Comparison of ENCODE assay signal across 18 cellular contexts in the genomic region with DNA sequence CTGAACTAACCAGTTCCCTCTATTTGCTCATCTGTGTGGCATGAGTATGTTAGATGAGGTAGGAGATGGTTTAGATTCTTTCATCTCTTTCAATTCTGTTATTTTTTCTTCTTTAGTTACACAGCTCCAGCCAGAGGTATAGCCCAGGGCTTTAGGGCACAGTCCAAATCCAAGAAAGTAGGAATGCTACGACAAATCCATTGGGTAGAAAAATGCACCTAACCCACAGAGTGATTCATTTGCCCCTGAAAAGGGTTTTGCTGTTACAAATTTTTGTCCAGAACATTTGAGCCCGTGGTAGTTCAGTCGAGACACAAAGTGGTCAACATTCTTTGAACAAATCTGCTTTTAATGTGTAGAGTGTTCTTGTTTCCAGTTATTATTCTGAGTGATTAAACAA.
DNase-seq lines count a peak whose midpoint lies in the region; ATAC-seq, FAIRE-seq and TF ChIP-seq lines count a peak whose summit lies in the region.
"Had no signal": no experiment of that assay in that cellular context is flagged by ENCODE, and none has a peak within 500 bp of the region (broad histone marks: within the 10 kb centered on the region; RNA-seq: fewer than 3 reads in every experiment).

No MANE protein-coding gene starts in this region.

- H3K27ac ChIP-seq in IMR-90 (ENCODE audit: insufficient read depth, low read length) (peak overlapping the region; percentile 10; the same call in 1 of the 2 replicates), mesenchymal stem cell (ENCODE audit: low read length, poor library complexity, severe bottlenecking) (no peak overlapping the region), suprapubic skin (no peak overlapping the region)
- H3K27ac ChIP-seq: gastroesophageal sphincter had no signal

- H3K79me1 ChIP-seq in IMR-90 (ENCODE audit: low read depth in 1 of 2, low read length in 2 of 2) (peaks cover 0 to 2% of the 10 kb centered on the region in 2 experiments; a peak in 1 of 4 replicates), mesenchymal stem cell (replicated peaks; ENCODE audit: low read length, poor library complexity, severe bottlenecking) (no peaks in the 10 kb centered on the region)

- H2AK5ac ChIP-seq in IMR-90 (ENCODE audit: low read depth, low read length), result 0 out of 2 replicates have a peak overlapping the region, but pooled peaks have one; percentile 35
- H2AK5ac ChIP-seq in mesenchymal stem cell (ENCODE audit: low read length, severe bottlenecking), result no peak overlapping the region

- no peak overlapping the region for H2AFZ ChIP-seq in IMR-90 (replicated peaks; ENCODE audit: low read length, poor library complexity)
- H2AFZ ChIP-seq in mesenchymal stem cell (ENCODE audit: low read depth, low read length), result no peak overlapping the region

- H3K27me3 ChIP-seq in IMR-90 (ENCODE audit: control insufficient read depth, insufficient read depth, low read length) (no peaks in the 10 kb centered on the region), mesenchymal stem cell (ENCODE audit: control insufficient read depth in 1 of 2, insufficient read depth in 1 of 2, low read length in 2 of 2) (no peaks in the 10 kb centered on the region), suprapubic skin (no peaks in the 10 kb centered on the region)
- H3K27me3 ChIP-seq: gastroesophageal sphincter had no signal

- H4K8ac ChIP-seq in IMR-90 (ENCODE audit: low read depth in 2 of 2, low read length in 2 of 2) (peak overlapping the region; percentile 63 to 79), mesenchymal stem cell (ENCODE audit: low read length) (no peak overlapping the region)

- no peak overlapping the region for H3K9ac ChIP-seq in IMR-90 (ENCODE audit: low read depth, low read length)
- H3K9ac ChIP-seq in mesenchymal stem cell (ENCODE audit: low read length), result peak overlapping the region; percentile 28

- H2BK15ac ChIP-seq in IMR-90 (ENCODE audit: low read depth, low read length) (peak overlapping the region; percentile 94), mesenchymal stem cell (ENCODE audit: low read depth, poor library complexity, severe bottlenecking) (no peak overlapping the region)

- H3K9me3 ChIP-seq in IMR-90 (ENCODE audit: control insufficient read depth, insufficient read depth, low read length), result no peaks in the 10 kb centered on the region
- H3K9me3 ChIP-seq in mesenchymal stem cell (ENCODE audit: control insufficient read depth, low read length), result no peaks in the 10 kb centered on the region
- H3K9me3 ChIP-seq in suprapubic skin, result no peaks in the 10 kb centered on the region
- H3K9me3 ChIP-seq: Caco-2, gastroesophageal sphincter had no signal

- no peak for TF ChIP-seq POLR2A in IMR-90 (IDR thresholded peaks at IDR 0.05; ENCODE audit: low read depth, low read length)
- TF ChIP-seq POLR2A in suprapubic skin (IDR thresholded peaks at IDR 0.05), result no peak

- CTCF ChIA-PET in IMR-90 (lab: Yijun Ruan, JAX), result no interaction called here

- TF ChIP-seq CTCF in AG10803 (conservative IDR thresholded peaks at IDR 0.05; ENCODE audit: low read length), result no peak
- no peak for TF ChIP-seq CTCF in IMR-90 (conservative IDR thresholded peaks at IDR 0.05; ENCODE audit: low read depth, low read length)
- TF ChIP-seq CTCF in astrocyte of the spinal cord (IDR thresholded peaks at IDR 0.05; ENCODE audit: low read depth, low read length), result no peak
- TF ChIP-seq CTCF in suprapubic skin (IDR thresholded peaks at IDR 0.05), result no peak

- H3K14ac ChIP-seq in IMR-90 (replicated peaks; ENCODE audit: low read depth, low read length), result no peak overlapping the region; the same call in 1 of the 2 replicates
- no peak overlapping the region for H3K14ac ChIP-seq in mesenchymal stem cell (ENCODE audit: low read length in 2 of 2)

- H3K4ac ChIP-seq in IMR-90 (ENCODE audit: low read depth, low read length), result peak overlapping the region; percentile 24; the same call in 1 of the 2 replicates
- no peak overlapping the region for H3K4ac ChIP-seq in mesenchymal stem cell (ENCODE audit: low read depth in 1 of 2, low read length in 2 of 2)

- dilution Hi-C loops in IMR-90 (cut with HindIII; ENCODE audit: low sequenced_read_pairs, unreplicated experiment), result no loop called here

- in situ Hi-C loops in IMR-90 (cut with MboI; ENCODE audit: low sequenced_read_pairs) (no loop called here), astrocyte of the spinal cord (cut with HindIII; ENCODE audit: low sequenced_read_pairs) (no loop called here)

- H3K18ac ChIP-seq in IMR-90 (ENCODE audit: low read depth, low read length), result peak overlapping the region; percentile 66; the same call in 1 of the 2 replicates
- no peak overlapping the region for H3K18ac ChIP-seq in mesenchymal stem cell (ENCODE audit: low read depth in 1 of 2, low read length in 2 of 2)

- no peak overlapping the region for H2BK12ac ChIP-seq in mesenchymal stem cell (ENCODE audit: low read length in 2 of 2)

- no TSS peak for BruUV-seq in IMR-90 (replicated peaks; lab: Mats Ljungman, UMichigan)

- H2BK20ac ChIP-seq in IMR-90 (ENCODE audit: low read depth, low read length), result peak overlapping the region; percentile 61

- POLR2A ChIA-PET in IMR-90 (lab: Charles Lee; ENCODE audit: unreplicated experiment), result no interaction called here

- peak; percentile 23 for ATAC-seq in IMR-90 (ENCODE audit: low read depth)
- ATAC-seq: gastroesophageal sphincter, left cardiac atrium had no signal

- DNase-seq in AG10803 (ENCODE audit: low read depth) (peak; percentile 79), IMR-90 (peak; percentile 69), astrocyte of the spinal cord (ENCODE audit: low read depth, low spot score) (peak; percentile 93), mesenchymal stem cell (no peak), NCI-H2081 treated with DMSO at 0.1 percent for 48 hours (lab: John Stamatoyannopoulos, UW) (no peak), suprapubic skin (ENCODE audit: low spot score in 2 of 2) (no peak), RCC 7860 (ENCODE audit: low spot score) (no peak), NCI-H1436 treated with DMSO at 0.1 percent for 48 hours (lab: John Stamatoyannopoulos, UW) (no peak)
- DNase-seq: activated CD4-positive, alpha-beta T cell treated with anti-CD3 and anti-CD28 coated beads, Interleukin-2, amount 50 U/mL, for 48 hours; activated naive CD4-positive, alpha-beta T cell; activated T-cell treated with anti-CD3 and anti-CD28 coated beads for 4 hours; Caco-2; KG1; left cardiac atrium; NCI-H1048; NCI-H2081; NCI-H524 had no signal

- no CpG with 5 or more reads among the region's 3 CpGs for WGBS in IMR-90 (ENCODE audit: extremely low coverage in 2 of 2, insufficient read length in 1 of 2), 2 experiments
- WGBS in mesenchymal stem cell, result 86% methylated on average over 3 of the region's 3 CpGs
- whole genome bisulfite sequencing in suprapubic skin, result 52% methylated on average over 3 of the region's 3 CpGs

- H3K23ac ChIP-seq in IMR-90 (ENCODE audit: low read depth, low read length), result no peak overlapping the region
- no peak overlapping the region for H3K23ac ChIP-seq in mesenchymal stem cell (ENCODE audit: low read length in 2 of 2)

- no peak for TF ChIP-seq EP300 in suprapubic skin (IDR thresholded peaks at IDR 0.05)

- H2BK120ac ChIP-seq in IMR-90 (ENCODE audit: low read depth, low read length) (peak overlapping the region; percentile 45), mesenchymal stem cell (ENCODE audit: low read depth, low read length) (no peak overlapping the region)

- peak overlapping the region; percentile 22; the same call in 1 of the 2 replicates for H4K5ac ChIP-seq in IMR-90 (ENCODE audit: low read depth, low read length)

- H3K4me2 ChIP-seq in IMR-90 (ENCODE audit: low read depth, low read length), result peak overlapping the region; percentile 28; the same call in 1 of the 2 replicates
- no peak overlapping the region for H3K4me2 ChIP-seq in mesenchymal stem cell (ENCODE audit: low read length, poor library complexity, severe bottlenecking)

- peak overlapping the region; percentile 12; the same call in 1 of the 2 replicates for H4K91ac ChIP-seq in IMR-90 (ENCODE audit: insufficient read depth, low read depth, low read length)
- H4K91ac ChIP-seq in mesenchymal stem cell (ENCODE audit: low read length), result no peak overlapping the region

- intact Hi-C loops in IMR-90 (cut with micrococcal nuclease), result no loop called here

- H3K56ac ChIP-seq in IMR-90 (ENCODE audit: extremely low read depth, insufficient read depth, low read length), result peak overlapping the region; percentile 56; the same call in 1 of the 2 replicates

- no peak overlapping the region for H2AK9ac ChIP-seq in IMR-90 (replicated peaks; ENCODE audit: low read depth, low read length, poor library complexity)

- peaks cover 14% of the 10 kb centered on the region for H3K4me1 ChIP-seq in IMR-90 (ENCODE audit: control insufficient read depth, insufficient read depth, low read length)
- H3K4me1 ChIP-seq in mesenchymal stem cell (ENCODE audit: control insufficient read depth, insufficient read depth, low read depth, low read length), result peaks cover 2% of the 10 kb centered on the region
- H3K4me1 ChIP-seq in suprapubic skin, result peaks cover 3% of the 10 kb centered on the region
- H3K4me1 ChIP-seq: Caco-2, gastroesophageal sphincter had no signal

- H3K4me3 ChIP-seq in AG10803 (ENCODE audit: low read length) (no peak overlapping the region), IMR-90 (ENCODE audit: insufficient read depth, low read depth, low read length) (no peak overlapping the region), astrocyte of the spinal cord (ENCODE audit: low read depth, low read length) (no peak overlapping the region), mesenchymal stem cell (ENCODE audit: insufficient read depth in 1 of 2, low read depth in 1 of 2, low read length in 2 of 2) (no peak overlapping the region), suprapubic skin (no peak overlapping the region)
- H3K4me3 ChIP-seq: gastroesophageal sphincter had no signal

- FAIRE-seq in RCC 7860 (lab: Jason Lieb, UNC), result no peak

- TF ChIP-seq RAD21 in IMR-90 (IDR thresholded peaks at IDR 0.05; ENCODE audit: low read length), result no peak

- H4K20me1 ChIP-seq in IMR-90 (ENCODE audit: insufficient read depth, low read length), result no peaks in the 10 kb centered on the region

- H2BK5ac ChIP-seq in IMR-90 (ENCODE audit: low read depth, low read length, poor library complexity, severe bottlenecking), result peak overlapping the region; percentile 36
- H2BK5ac ChIP-seq in mesenchymal stem cell (ENCODE audit: low read depth, low read length, poor library complexity, severe bottlenecking), result no peak overlapping the region

- H3K36me3 ChIP-seq in IMR-90 (ENCODE audit: control insufficient read depth, insufficient read depth, low read length), result no peaks in the 10 kb centered on the region
- H3K36me3 ChIP-seq in mesenchymal stem cell (ENCODE audit: control insufficient read depth in 1 of 2, insufficient read depth in 2 of 2, low read depth in 1 of 2, low read length in 2 of 2), result no peaks in the 10 kb centered on the region
- no peaks in the 10 kb centered on the region for H3K36me3 ChIP-seq in suprapubic skin
- H3K36me3 ChIP-seq: gastroesophageal sphincter had no signal

- peaks cover 5% of the 10 kb centered on the region for H3K9me1 ChIP-seq in IMR-90 (ENCODE audit: insufficient read depth, low read length)

Comparison
In these comparisons a context has a peak if more than half of its experiments do, and no peak if none do; other contexts are left out.
1. DNase-seq: peak in AG10803 (single experiment), IMR-90 (single experiment) and astrocyte of the spinal cord (single experiment); none in mesenchymal stem cell (single experiment), NCI-H2081 treated with DMSO at 0.1 percent for 48 hours (single experiment), suprapubic skin (0 of 2), RCC 7860 (single experiment) and NCI-H1436 treated with DMSO at 0.1 percent for 48 hours (single experiment).